In the genomic region with DNA sequence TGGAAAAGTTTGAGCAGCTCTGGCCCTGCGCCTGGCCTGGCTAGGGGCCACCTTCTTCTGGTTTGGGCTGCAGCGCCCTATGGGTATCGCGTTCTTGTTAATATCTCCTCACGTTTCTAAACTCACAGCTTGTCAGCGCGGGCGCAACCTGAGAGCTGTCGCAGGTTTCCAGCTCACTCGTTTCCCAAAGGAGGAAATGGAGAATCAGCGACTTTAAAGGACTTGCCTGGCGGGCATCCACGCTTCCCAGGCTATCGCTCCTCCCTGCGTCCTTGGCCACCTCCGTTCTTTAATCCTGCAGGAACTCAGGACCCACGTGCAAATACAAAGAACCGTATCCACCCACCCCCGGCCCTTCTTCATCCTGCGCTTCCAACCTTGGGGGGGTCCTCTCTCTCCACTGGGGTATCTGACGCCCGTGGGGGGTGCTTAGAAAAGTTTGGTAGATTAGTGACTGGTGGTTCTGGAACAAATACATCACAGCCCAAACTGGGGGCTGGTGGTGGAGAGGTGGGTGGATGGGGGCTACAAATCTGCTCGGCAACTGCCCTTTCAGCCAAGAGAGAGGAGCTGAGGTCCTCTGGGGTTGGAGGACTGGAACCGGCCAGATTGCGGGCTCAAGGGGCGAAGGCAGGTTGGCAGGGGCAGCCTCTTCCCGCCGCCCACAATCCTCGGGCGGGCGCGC, we compare ENCODE assay signal across 8 cellular contexts. TPM values are rescaled to one million over a fixed set of nuclear protein-coding genes. Genes with fewer than 3 reads are reported as not detected.
A peak's percentile ranks its signal among the peaks of the same experiment; 100 is the strongest.
DNase-seq lines count a peak whose midpoint lies in the region; ATAC-seq and TF ChIP-seq lines count a peak whose summit lies in the region.

No MANE protein-coding gene starts in this region.

- no peak for ATAC-seq in HG02798 (IDR thresholded peaks at IDR 0.05; ENCODE audit: poor library complexity, unreplicated experiment)
- no peak for ATAC-seq in GM21737 (IDR thresholded peaks at IDR 0.05; ENCODE audit: unreplicated experiment)

- H3K27me3 Mint-ChIP-seq in progenitor cell of endocrine pancreas = no peaks in the 10 kb centered on the region

- H3K27ac ChIP-seq in angular gyrus (ENCODE audit: low read depth, low read length) = peak overlapping the region; percentile 67

- peak overlapping the region; percentile 87 for H3K4me3 Mint-ChIP-seq in progenitor cell of endocrine pancreas (ENCODE audit: low read depth)

- H3K9me3 Mint-ChIP-seq in progenitor cell of endocrine pancreas (ENCODE audit: low read depth) = no peaks in the 10 kb centered on the region

- peak; percentile 4 for DNase-seq in activated naive CD4-positive, alpha-beta T cell treated with Interleukin-2 at 50 U/mL for 16 hours
- DNase-seq in activated naive CD4-positive, alpha-beta T cell (lab: John Stamatoyannopoulos, UW) = no peak
- DNase-seq in NCI-H69 (lab: John Stamatoyannopoulos, UW) (peak; percentile 87), hepatic stellate cell (ENCODE audit: low spot score) (peak; percentile 52), progenitor cell of endocrine pancreas (ENCODE audit: low spot score, unreplicated experiment) (no peak)

- peaks cover 3% of the 10 kb centered on the region for H3K36me3 Mint-ChIP-seq in progenitor cell of endocrine pancreas (ENCODE audit: insufficient read depth)

- TF ChIP-seq CTCF in progenitor cell of endocrine pancreas (IDR thresholded peaks at IDR 0.05; ENCODE audit: unreplicated experiment) = no peak

- H3K4me1 Mint-ChIP-seq in progenitor cell of endocrine pancreas (ENCODE audit: low read depth) = peaks cover 28% of the 10 kb centered on the region

- peak overlapping the region; percentile 97 for H3K27ac Mint-ChIP-seq in progenitor cell of endocrine pancreas

RNA-seq across cellular contexts. Expression of a gene that starts 0.6 kb away (rescaled TPM):
- total RNA-seq in progenitor cell of endocrine pancreas = 67.4 and 73.2 TPM in 2 replicates

Comparison
In these comparisons a context has a peak if more than half of its experiments do, and no peak if none do; other contexts are left out.
1. DNase-seq: peak in activated naive CD4-positive, alpha-beta T cell treated with Interleukin-2 at 50 U/mL for 16 hours (single experiment), NCI-H69 (single experiment) and hepatic stellate cell (single experiment); none in activated naive CD4-positive, alpha-beta T cell (0 of 4) and progenitor cell of endocrine pancreas (single experiment).